In genomic region chr10:11006428-11006825, GRCh38 we compare ENCODE assay signal across 17 cellular contexts.
"Had no signal": no experiment of that assay in that cellular context is flagged by ENCODE, and none has a peak within 500 bp of the region (broad histone marks: within the 10 kb centered on the region; RNA-seq: fewer than 3 reads in every experiment).

No MANE protein-coding gene starts in this region.

- H3K27ac Mint-ChIP-seq: activated B cell treated with CpG ODN at 0.5 μM for 24 hours; activated CD4-positive, alpha-beta memory T cell treated with anti-CD3 and anti-CD28 coated beads, Interleukin-2, amount 10 ng/mL, durations not matched to agents 7 days and 5 days; activated naive CD4-positive, alpha-beta T cell treated with anti-CD3 and anti-CD28 coated beads, Interleukin-2, amount 10 ng/mL, durations not matched to agents 7 days and 5 days; activated T-cell treated with anti-CD3 and anti-CD28 coated beads, Interleukin-2, amount 50 U/mL, for 24 hours; naive B cell; T-cell had no signal

- H3K4me2 ChIP-seq: SK-N-SH had no signal

- H3K9ac ChIP-seq: SK-N-SH had no signal

- H3K4me1 ChIP-seq: transverse colon had no signal

- H3K4me3 ChIP-seq: transverse colon had no signal

- ATAC-seq: left lobe of liver, T-cell had no signal

- H3K36me3 ChIP-seq: transverse colon had no signal

- DNase-seq: activated B cell treated with CpG ODN at 0.5 μM for 24 hours; activated CD4-positive, alpha-beta memory T cell treated with anti-CD3 and anti-CD28 coated beads, Interleukin-2, amount 10 ng/mL, durations not matched to agents 7 days and 5 days; activated CD4-positive, alpha-beta T cell treated with anti-CD3 and anti-CD28 coated beads for 48 hours; activated naive CD4-positive, alpha-beta T cell treated with anti-CD3 and anti-CD28 coated beads, Interleukin-2, amount 10 ng/mL, durations not matched to agents 7 days and 5 days; activated T-cell treated with anti-CD3 and anti-CD28 coated beads, Interleukin-2, amount 50 U/mL, for 24 hours; foreskin melanocyte; glutamatergic neuron; naive B cell; SK-N-SH; stimulated activated CD4-positive, alpha-beta T cell treated with anti-CD3 and anti-CD28 coated beads, Interleukin-12 subunit alpha, Interleukin-12 subunit beta, amount 100 ng/mL, for 4 hours; stimulated activated CD4-positive, alpha-beta T cell treated with anti-CD3 and anti-CD28 coated beads, Interleukin-1b, Interleukin-23, amount 100 ng/mL, for 48 hours; stimulated activated CD8-positive, alpha-beta memory T cell treated with anti-CD3 and anti-CD28 coated beads, Interleukin-4, amount 100 ng/mL, for 48 hours; stimulated activated naive CD4-positive, alpha-beta T cell; T-cell; transverse colon had no signal

- H3K27me3 ChIP-seq: transverse colon had no signal

- H3K9me3 Mint-ChIP-seq: activated B cell treated with CpG ODN at 0.5 μM for 24 hours; activated CD4-positive, alpha-beta memory T cell treated with anti-CD3 and anti-CD28 coated beads, Interleukin-2, amount 10 ng/mL, durations not matched to agents 7 days and 5 days; activated naive CD4-positive, alpha-beta T cell treated with anti-CD3 and anti-CD28 coated beads, Interleukin-2, amount 10 ng/mL, durations not matched to agents 7 days and 5 days; activated T-cell treated with anti-CD3 and anti-CD28 coated beads, Interleukin-2, amount 50 U/mL, for 24 hours; naive B cell; T-cell had no signal

- H3K36me3 Mint-ChIP-seq: activated naive CD4-positive, alpha-beta T cell treated with anti-CD3 and anti-CD28 coated beads, Interleukin-2, amount 10 ng/mL, durations not matched to agents 7 days and 5 days; naive B cell had no signal

- H3K4me1 Mint-ChIP-seq: activated B cell treated with CpG ODN at 0.5 μM for 24 hours, naive B cell had no signal

- H3K4me3 Mint-ChIP-seq: activated B cell treated with CpG ODN at 0.5 μM for 24 hours; activated CD4-positive, alpha-beta memory T cell treated with anti-CD3 and anti-CD28 coated beads, Interleukin-2, amount 10 ng/mL, durations not matched to agents 7 days and 5 days; activated naive CD4-positive, alpha-beta T cell treated with anti-CD3 and anti-CD28 coated beads, Interleukin-2, amount 10 ng/mL, durations not matched to agents 7 days and 5 days; activated T-cell treated with anti-CD3 and anti-CD28 coated beads, Interleukin-2, amount 50 U/mL, for 24 hours; naive B cell; T-cell had no signal

- H3K9me3 ChIP-seq: SK-N-SH, transverse colon had no signal

- H3K27ac ChIP-seq: epithelial cell of prostate had no signal
